Comparison of ENCODE assay signal across 34 cellular contexts in genomic region chr11:93067881-93068390, GRCh38.
"Had no signal": no experiment of that assay in that cellular context is flagged by ENCODE, and none has a peak within 500 bp of the region (broad histone marks: within the 10 kb centered on the region; RNA-seq: fewer than 3 reads in every experiment).

No MANE protein-coding gene starts in this region.

- H3K9me3 ChIP-seq: MG63 had no signal

- H3K36me3 ChIP-seq: MG63 had no signal

- H3K27me3 ChIP-seq: MG63 had no signal

- H3K4me3 ChIP-seq: MG63 had no signal

- DNase-seq: Karpas-422, Kasumi-1, MG63, MM.1S, MV-4-11, NCI-H1048, NCI-H1092, NCI-H1092 treated with DMSO at 0.1 percent for 48 hours, NCI-H1105, NCI-H1105 treated with DMSO at 0.1 percent for 48 hours, NCI-H1417, NCI-H1417 treated with DMSO at 0.1 percent for 48 hours, NCI-H1436, NCI-H1436 treated with DMSO at 0.1 percent for 48 hours, NCI-H146, NCI-H1694, NCI-H1694 treated with DMSO at 0.1 percent for 48 hours, NCI-H187, NCI-H187 treated with DMSO at 0.1 percent for 48 hours, NCI-H1930, NCI-H2029, NCI-H2029 treated with DMSO at 0.1 percent for 48 hours, NCI-H2081, NCI-H2081 treated with DMSO at 0.1 percent for 48 hours, NCI-H2107, NCI-H2171, NCI-H2171 treated with DMSO at 0.1 percent for 48 hours, NCI-H2227 treated with DMSO at 0.1 percent for 48 hours, NCI-H226, NCI-H345, NCI-H446, NCI-H446 treated with DMSO at 0.1 percent for 48 hours, NCI-H510A, NCI-H510A treated with DMSO at 0.1 percent for 48 hours had no signal
